Comparison of ENCODE assay signal across 1 cellular context in the genomic region with DNA sequence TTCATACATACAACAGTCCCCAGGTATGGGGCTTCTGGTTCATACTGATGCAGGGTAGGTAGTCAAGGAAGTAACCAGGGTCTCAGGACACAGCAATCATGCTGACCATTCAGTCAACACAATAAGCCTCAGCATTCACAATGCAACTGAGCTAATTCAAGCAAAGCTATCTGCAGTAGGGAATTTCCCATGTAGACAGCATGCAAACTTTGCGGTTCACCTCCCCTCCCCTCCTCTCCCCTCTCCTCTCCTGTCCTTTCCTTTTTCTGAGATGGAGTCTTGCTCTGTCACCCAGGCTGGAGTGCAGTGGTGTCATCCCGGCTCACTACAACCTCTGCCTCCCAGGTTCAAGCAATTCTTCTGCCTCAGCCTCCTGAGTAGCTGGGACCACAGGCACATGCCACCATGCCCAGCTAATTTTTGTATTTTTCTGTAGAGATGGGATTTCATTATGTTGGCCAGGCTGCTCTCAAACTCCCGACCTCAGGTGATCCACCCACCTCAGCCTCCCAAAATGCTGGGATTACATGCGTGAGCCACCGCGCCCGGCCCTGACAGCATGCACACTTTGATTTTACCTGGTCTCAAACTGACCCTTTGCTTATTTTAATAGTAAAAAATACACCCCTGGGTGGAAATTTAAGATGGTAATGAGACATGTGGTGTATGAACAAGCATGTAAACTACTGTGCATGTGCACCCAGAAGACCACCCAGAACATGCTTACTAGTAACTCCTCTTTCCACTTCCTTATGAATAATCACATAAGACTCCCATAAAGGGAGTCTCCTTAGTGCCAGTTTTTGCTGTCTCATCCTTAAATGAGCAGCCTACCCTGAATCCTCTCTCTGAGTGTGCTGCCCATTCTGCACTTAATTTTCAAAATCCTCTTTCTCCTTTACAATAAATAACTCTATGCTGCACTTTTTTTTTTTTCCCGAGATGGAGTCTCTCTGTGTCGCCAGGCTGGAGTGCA.
TF ChIP-seq lines count a peak whose summit lies in the region.

No MANE protein-coding gene starts in this region.

TF ChIP-seq in GM23338, 12 proteins besides CTCF, POLR2A, EP300 and RAD21 (continued from another document):
- TF ChIP-seq ZNF462 (CRISPR knock-in tag; IDR thresholded peaks at IDR 0.05) (no peak), NANOG (IDR thresholded peaks at IDR 0.05; ENCODE audit: borderline replicate concordance) (no peak), STAT1 (IDR thresholded peaks at IDR 0.05; ENCODE audit: unreplicated experiment) (no peak)
